In genomic region chr1:89085781-89086180, GRCh38 we compare ENCODE assay signal across 9 cellular contexts. TPM values are rescaled to one million over a fixed set of nuclear protein-coding genes. Genes with fewer than 3 reads are reported as not detected.
DNase-seq lines count a peak whose midpoint lies in the region; ATAC-seq and TF ChIP-seq lines count a peak whose summit lies in the region.
"Had no signal": no experiment of that assay in that cellular context is flagged by ENCODE, and none has a peak within 500 bp of the region (broad histone marks: within the 10 kb centered on the region; RNA-seq: fewer than 3 reads in every experiment).

No MANE protein-coding gene starts in this region.

- peak; percentile 79 for TF ChIP-seq RAD21 in Ishikawa (IDR thresholded peaks at IDR 0.05; ENCODE audit: low read depth)

- H3K27ac Mint-ChIP-seq in stimulated activated naive CD8-positive, alpha-beta T cell treated with anti-CD3 and anti-CD28 coated beads, Interleukin-15, amount 100 ng/mL, for 72 hours, result no peak overlapping the region
- no peak overlapping the region for H3K27ac Mint-ChIP-seq in neural progenitor cell
- H3K27ac Mint-ChIP-seq: memory B cell had no signal

- H4K20me1 ChIP-seq in fibroblast of lung (ENCODE audit: control insufficient read depth, extremely low read depth, insufficient read depth, low read length) (no peaks in the 10 kb centered on the region), neural progenitor cell (ENCODE audit: low read depth) (no peaks in the 10 kb centered on the region), Karpas-422 (ENCODE audit: insufficient read depth, low read depth, low read length) (no peaks in the 10 kb centered on the region)

- H3K4me3 Mint-ChIP-seq in stimulated activated naive CD8-positive, alpha-beta T cell treated with anti-CD3 and anti-CD28 coated beads, Interleukin-15, amount 100 ng/mL, for 72 hours, result no peak overlapping the region
- no peak overlapping the region for H3K4me3 Mint-ChIP-seq in neural progenitor cell
- H3K4me3 Mint-ChIP-seq: memory B cell had no signal

- H3K36me3 ChIP-seq in fibroblast of lung (ENCODE audit: control insufficient read depth, insufficient read depth, low read length) (no peaks in the 10 kb centered on the region), neural progenitor cell (no peaks in the 10 kb centered on the region), Karpas-422 (ENCODE audit: insufficient read depth, low read length) (no peaks in the 10 kb centered on the region)

- no peaks in the 10 kb centered on the region for H3K4me1 Mint-ChIP-seq in stimulated activated naive CD8-positive, alpha-beta T cell treated with anti-CD3 and anti-CD28 coated beads, Interleukin-15, amount 100 ng/mL, for 72 hours
- H3K4me1 Mint-ChIP-seq in neural progenitor cell, result no peaks in the 10 kb centered on the region
- H3K4me1 Mint-ChIP-seq: memory B cell had no signal

- H3K27me3 ChIP-seq in fibroblast of lung (ENCODE audit: control insufficient read depth, insufficient read depth, low read length) (no peaks in the 10 kb centered on the region), neural progenitor cell (no peaks in the 10 kb centered on the region), Karpas-422 (ENCODE audit: low read length) (0 out of 2 replicates have a peak, but pooled peaks cover 3% of the 10 kb centered on the region)

- no peaks in the 10 kb centered on the region for H3K27me3 Mint-ChIP-seq in stimulated activated naive CD8-positive, alpha-beta T cell treated with anti-CD3 and anti-CD28 coated beads, Interleukin-15, amount 100 ng/mL, for 72 hours
- H3K27me3 Mint-ChIP-seq in neural progenitor cell (ENCODE audit: insufficient read depth, low read depth), result no peaks in the 10 kb centered on the region
- H3K27me3 Mint-ChIP-seq: memory B cell had no signal

- H3K9ac ChIP-seq in fibroblast of lung (ENCODE audit: insufficient read depth, low read length) (no peak overlapping the region), neural progenitor cell (no peak overlapping the region), Karpas-422 (ENCODE audit: low read length) (no peak overlapping the region)

- peak; percentile 56 for ATAC-seq in stimulated activated naive CD8-positive, alpha-beta T cell treated with anti-CD3 and anti-CD28 coated beads, Interleukin-15, amount 100 ng/mL, for 72 hours

- no peak overlapping the region for H3K4me3 ChIP-seq in fibroblast of lung (replicated peaks in 1 of 4; ENCODE audit: control extremely low read depth in 1 of 4, insufficient read depth in 1 of 4, low read depth in 3 of 4, low read length in 4 of 4)
- H3K4me3 ChIP-seq in neural progenitor cell, result no peak overlapping the region
- no peak overlapping the region for H3K4me3 ChIP-seq in Karpas-422 (ENCODE audit: low read length)

- no peaks in the 10 kb centered on the region for H3K9me3 Mint-ChIP-seq in stimulated activated naive CD8-positive, alpha-beta T cell treated with anti-CD3 and anti-CD28 coated beads, Interleukin-15, amount 100 ng/mL, for 72 hours
- H3K9me3 Mint-ChIP-seq in neural progenitor cell, result no peaks in the 10 kb centered on the region
- H3K9me3 Mint-ChIP-seq: memory B cell had no signal

- H3K4me1 ChIP-seq in fibroblast of lung (ENCODE audit: control insufficient read depth, extremely low read depth, insufficient read depth, low read length) (no peaks in the 10 kb centered on the region), neural progenitor cell (no peaks in the 10 kb centered on the region), Karpas-422 (ENCODE audit: low read length) (no peaks in the 10 kb centered on the region)

- no peak for TF ChIP-seq EP300 in Ishikawa (IDR thresholded peaks at IDR 0.05; ENCODE audit: borderline replicate concordance)

- H3K36me3 Mint-ChIP-seq in neural progenitor cell, result no peaks in the 10 kb centered on the region
- H3K36me3 Mint-ChIP-seq: memory B cell had no signal

- no peaks in the 10 kb centered on the region for H3K9me3 ChIP-seq in fibroblast of lung (ENCODE audit: control insufficient read depth, insufficient read depth, low read depth, low read length)
- no peaks in the 10 kb centered on the region for H3K9me3 ChIP-seq in neural progenitor cell (ENCODE audit: low read depth)
- no peaks in the 10 kb centered on the region for H3K9me3 ChIP-seq in Karpas-422 (ENCODE audit: low read length)

- H3K27ac ChIP-seq in fibroblast of lung (ENCODE audit: insufficient read depth, low read length) (no peak overlapping the region), neural progenitor cell (no peak overlapping the region), Karpas-422 (ENCODE audit: low read length) (no peak overlapping the region)

- DNase-seq in NCI-H1436 (lab: John Stamatoyannopoulos, UW), result peak; percentile 15
- no peak for DNase-seq in NCI-H1436 treated with DMSO at 0.1 percent for 48 hours (lab: John Stamatoyannopoulos, UW)
- DNase-seq in T-helper 9 cell, result peak; percentile 27
- peak; percentile 12 to 74 for DNase-seq in fibroblast of lung (ENCODE audit: low read depth in 2 of 2)
- DNase-seq in stimulated activated naive CD8-positive, alpha-beta T cell treated with anti-CD3 and anti-CD28 coated beads, Interleukin-15, amount 100 ng/mL, for 72 hours, result peak in 1 of 2 donors; percentile 52
- DNase-seq in neural progenitor cell (ENCODE audit: low spot score), result no peak
- no peak for DNase-seq in Karpas-422

- TF ChIP-seq CTCF in fibroblast of lung (conservative IDR thresholded peaks at IDR 0.05 in 1 of 2, IDR thresholded peaks at IDR 0.05 in 1 of 2; ENCODE audit: low read depth in 1 of 2, low read length in 2 of 2) (peak; percentile 56 to 84), neural progenitor cell (IDR thresholded peaks at IDR 0.05) (no peak)

- no peaks in the 10 kb centered on the region for H3F3A ChIP-seq in neural progenitor cell (ENCODE audit: low read depth)

- H2AFZ ChIP-seq in fibroblast of lung (ENCODE audit: low read length) (no peak overlapping the region), neural progenitor cell (replicated peaks) (no peak overlapping the region), Karpas-422 (ENCODE audit: low read length) (no peak overlapping the region)

- no peaks in the 10 kb centered on the region for H3K9me2 ChIP-seq in Karpas-422 (replicated peaks; ENCODE audit: insufficient read depth, low read length)

- no peak overlapping the region for H3K4me2 ChIP-seq in fibroblast of lung (ENCODE audit: extremely low read depth, insufficient read depth, low read length)
- H3K4me2 ChIP-seq in neural progenitor cell, result no peak overlapping the region
- no peak overlapping the region for H3K4me2 ChIP-seq in Karpas-422 (ENCODE audit: low read depth, low read length, poor library complexity, severe bottlenecking)

- no peaks in the 10 kb centered on the region for H3K79me2 ChIP-seq in fibroblast of lung (ENCODE audit: control insufficient read depth, insufficient read depth, low read length)
- H3K79me2 ChIP-seq in neural progenitor cell (ENCODE audit: low read depth), result no peaks in the 10 kb centered on the region
- H3K79me2 ChIP-seq in Karpas-422 (ENCODE audit: low read length), result no peaks in the 10 kb centered on the region

TF ChIP-seq in Ishikawa, 13 proteins besides CTCF, POLR2A, EP300 and RAD21:
- TF ChIP-seq USF1 (IDR thresholded peaks at IDR 0.05), result no peak
- TF ChIP-seq FOXM1 (IDR thresholded peaks at IDR 0.05; ENCODE audit: borderline replicate concordance, low read depth), result no peak
- TF ChIP-seq TEAD4 (IDR thresholded peaks at IDR 0.05), result no peak
- no peak for TF ChIP-seq TAF1 (IDR thresholded peaks at IDR 0.05; ENCODE audit: low read depth)

RNA-seq across cellular contexts. Expression of gene GBP1, which starts 20.8 kb away (rescaled TPM):
- total RNA-seq in fibroblast of lung, result 35.7 and 45.6 TPM in 2 replicates
- polyA plus RNA-seq in fibroblast of lung, result 48.1 and 74.2 TPM in 2 replicates
- 36.5 and 61.8 TPM in 2 replicates for polyA plus RNA-seq in fibroblast of lung (2012)
- 16.9 and 29.5 TPM in 2 replicates for polyA minus RNA-seq in fibroblast of lung (ENCODE audit: low replicate concordance)
- not detected in 2 replicates for total RNA-seq in neural progenitor cell (ENCODE audit: low replicate concordance)
- total RNA-seq in Karpas-422 (2014; rRNA removed; shearing (Covaris generic); ENCODE audit: low replicate concordance), result 0.29 and 0.34 TPM in 2 replicates

RNA-seq across cellular contexts. Expression of gene GBP2, which starts 40.1 kb away (rescaled TPM):
- 70.7 and 96.8 TPM in 2 replicates for total RNA-seq in fibroblast of lung
- 19.6 and 50.6 TPM in 2 replicates for polyA plus RNA-seq in fibroblast of lung
- polyA plus RNA-seq in fibroblast of lung (2012), result 17.7 and 44.4 TPM in 2 replicates
- 6.0 and 9.6 TPM in 2 replicates for polyA minus RNA-seq in fibroblast of lung (ENCODE audit: low replicate concordance)
- total RNA-seq in neural progenitor cell (ENCODE audit: low replicate concordance), result not detected in 2 replicates
- not detected in 2 replicates for total RNA-seq in Karpas-422 (2014; rRNA removed; shearing (Covaris generic); ENCODE audit: low replicate concordance)

Comparison
In these comparisons a context has a peak if more than half of its experiments do, and no peak if none do; other contexts are left out.
1. DNase-seq: peak in NCI-H1436 (single experiment), T-helper 9 cell (single experiment) and fibroblast of lung (2 of 2); none in NCI-H1436 treated with DMSO at 0.1 percent for 48 hours (single experiment), neural progenitor cell (single experiment) and Karpas-422 (single experiment).
2. RNA of gene GBP1, which starts 20.8 kb away (total RNA-seq): 35.7 to 45.6 TPM in fibroblast of lung; 0.29 to 0.34 TPM in Karpas-422 and not detected in neural progenitor cell; every median in the first group is over 10 times any median in the second.
3. RNA of gene GBP2, which starts 40.1 kb away (total RNA-seq): 70.7 to 96.8 TPM in fibroblast of lung; not detected in neural progenitor cell and not detected in Karpas-422; every median in the first group is over 10 times any median in the second.